Comparison of ENCODE assay signal across 8 cellular contexts in the genomic region with DNA sequence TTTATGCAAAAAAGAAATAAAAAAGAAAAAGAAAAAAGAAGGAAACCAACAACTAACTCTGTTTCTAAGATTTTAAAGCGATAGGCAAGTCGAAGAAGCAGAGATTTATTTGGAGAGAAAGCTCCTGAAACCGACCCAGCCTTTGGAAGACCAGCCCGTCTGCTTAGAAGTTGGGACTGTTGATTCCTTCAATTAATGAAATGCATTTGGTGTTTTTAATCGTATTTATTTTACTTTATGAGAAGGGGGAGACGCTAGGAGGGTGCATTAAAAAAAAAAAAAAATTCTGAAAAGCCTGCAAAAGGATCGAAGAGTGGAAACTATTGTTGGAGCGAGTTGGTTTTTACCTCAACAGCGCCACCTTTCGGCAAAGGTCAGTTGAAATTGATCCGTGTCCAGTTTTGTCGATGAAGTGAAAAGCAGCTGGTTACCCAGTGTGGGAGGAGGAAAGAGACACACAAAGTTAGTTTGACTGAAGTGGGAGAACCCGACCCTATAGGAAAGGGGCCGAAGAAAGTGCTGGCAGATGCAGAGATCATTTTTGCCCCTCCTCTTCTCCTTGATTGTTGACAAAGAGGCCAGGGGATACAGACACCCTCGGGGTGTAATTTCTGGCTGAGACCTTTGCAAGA. TPM values are rescaled to one million over a fixed set of nuclear protein-coding genes. Genes with fewer than 3 reads are reported as not detected.
DNase-seq lines count a peak whose midpoint lies in the region; ATAC-seq, FAIRE-seq and TF ChIP-seq lines count a peak whose summit lies in the region.

No MANE protein-coding gene starts in this region.

- peak overlapping the region; percentile 100 for H3K4me3 Mint-ChIP-seq in endothelial cell (ENCODE audit: unreplicated experiment)

- TF ChIP-seq CTCF in AG09309 (IDR thresholded peaks at IDR 0.05; ENCODE audit: control insufficient read depth, insufficient read depth, low read depth, low read length, missing control alignments) (peak; percentile 76), endothelial cell (IDR thresholded peaks at IDR 0.05; ENCODE audit: unreplicated experiment) (peak; percentile 93)

- WGBS in mesodermal cell (ENCODE audit: insufficient coverage in 2 of 2), 2 experiments = 1 to 4% methylated on average over 11 to 15 of the region's 15 CpGs

- no peak overlapping the region for H3K27ac ChIP-seq in mesodermal cell (ENCODE audit: low read depth, low read length, severe bottlenecking)

- TF ChIP-seq POLR2A in H54 (IDR thresholded peaks at IDR 0.05; ENCODE audit: low read depth, low read length) = no peak

- H3K27ac Mint-ChIP-seq in endothelial cell (ENCODE audit: unreplicated experiment) = no peak overlapping the region

- no peaks in the 10 kb centered on the region for H3K9me3 Mint-ChIP-seq in endothelial cell (ENCODE audit: unreplicated experiment)

- H3K36me3 Mint-ChIP-seq in endothelial cell (ENCODE audit: low read depth, unreplicated experiment) = peaks cover 6% of the 10 kb centered on the region

- no peak for ATAC-seq in HG03135 (IDR thresholded peaks at IDR 0.05; ENCODE audit: unreplicated experiment)

- peaks cover 6% of the 10 kb centered on the region for H3K27me3 Mint-ChIP-seq in endothelial cell (ENCODE audit: unreplicated experiment)

- H3K4me1 ChIP-seq in mesodermal cell (ENCODE audit: control insufficient read depth, insufficient read depth, low read length, poor library complexity, severe bottlenecking) = peaks cover 16% of the 10 kb centered on the region

- FAIRE-seq in H54 (lab: Jason Lieb, UNC) = peak; percentile 41

- no peak overlapping the region; the same call in 1 of the 2 replicates for H3K4me3 ChIP-seq in AG09309 (ENCODE audit: control insufficient read depth, low read depth, low read length)
- H3K4me3 ChIP-seq in mesodermal cell (ENCODE audit: extremely low read depth, insufficient read depth, low read length, poor library complexity, severe bottlenecking) = peak overlapping the region; percentile 61

- peak; percentile 29 for DNase-seq in AG09309 (ENCODE audit: low read depth)
- peak; percentile 60 for DNase-seq in H54 (ENCODE audit: insufficient read length, low spot score)
- peak; percentile 53 for DNase-seq in NCI-H69 (lab: John Stamatoyannopoulos, UW)
- peak; percentile 48 to 83 (median 64) for DNase-seq in activated CD8-positive, alpha-beta memory T cell treated with anti-CD3 and anti-CD28 coated beads for 48 hours (ENCODE audit: low read depth in 2 of 3, low spot score in 2 of 3)
- DNase-seq in endothelial cell (ENCODE audit: low spot score) = peak; percentile 89
- peak; percentile 63 for DNase-seq in stimulated activated CD8-positive, alpha-beta memory T cell treated with anti-CD3 and anti-CD28 coated beads, Interleukin-12 subunit alpha, Interleukin-12 subunit beta, amount 100 ng/mL, for 24 hours (ENCODE audit: extremely low read depth)

- no peaks in the 10 kb centered on the region for H3K9me3 ChIP-seq in mesodermal cell (ENCODE audit: control insufficient read depth, low read length)

- peaks cover 10% of the 10 kb centered on the region for H3K4me1 Mint-ChIP-seq in endothelial cell (ENCODE audit: unreplicated experiment)

- no peaks in the 10 kb centered on the region for H3K36me3 ChIP-seq in mesodermal cell (ENCODE audit: control insufficient read depth, insufficient read depth, low read length)

RNA-seq across cellular contexts. Expression of a gene that starts 1.6 kb away (rescaled TPM):
- 31.4 TPM for total RNA-seq in endothelial cell (ENCODE audit: unreplicated experiment)
- polyA plus RNA-seq in mesodermal cell (2013, experiment 1 of 2) = 7.3 TPM
- polyA plus RNA-seq in mesodermal cell (2013, experiment 2 of 2) = 5.0 TPM

Comparison
In these comparisons a context has a peak if more than half of its experiments do, and no peak if none do; other contexts are left out.
1. DNase-seq: peak in every context shown above with its lines; median percentile 89 in endothelial cell; 64 in activated CD8-positive, alpha-beta memory T cell treated with anti-CD3 and anti-CD28 coated beads for 48 hours; 63 in stimulated activated CD8-positive, alpha-beta memory T cell treated with anti-CD3 and anti-CD28 coated beads, Interleukin-12 subunit alpha, Interleukin-12 subunit beta, amount 100 ng/mL, for 24 hours; 60 in H54; 53 in NCI-H69; 29 in AG09309.